Comparison of ENCODE assay signal across 19 cellular contexts in the genomic region with DNA sequence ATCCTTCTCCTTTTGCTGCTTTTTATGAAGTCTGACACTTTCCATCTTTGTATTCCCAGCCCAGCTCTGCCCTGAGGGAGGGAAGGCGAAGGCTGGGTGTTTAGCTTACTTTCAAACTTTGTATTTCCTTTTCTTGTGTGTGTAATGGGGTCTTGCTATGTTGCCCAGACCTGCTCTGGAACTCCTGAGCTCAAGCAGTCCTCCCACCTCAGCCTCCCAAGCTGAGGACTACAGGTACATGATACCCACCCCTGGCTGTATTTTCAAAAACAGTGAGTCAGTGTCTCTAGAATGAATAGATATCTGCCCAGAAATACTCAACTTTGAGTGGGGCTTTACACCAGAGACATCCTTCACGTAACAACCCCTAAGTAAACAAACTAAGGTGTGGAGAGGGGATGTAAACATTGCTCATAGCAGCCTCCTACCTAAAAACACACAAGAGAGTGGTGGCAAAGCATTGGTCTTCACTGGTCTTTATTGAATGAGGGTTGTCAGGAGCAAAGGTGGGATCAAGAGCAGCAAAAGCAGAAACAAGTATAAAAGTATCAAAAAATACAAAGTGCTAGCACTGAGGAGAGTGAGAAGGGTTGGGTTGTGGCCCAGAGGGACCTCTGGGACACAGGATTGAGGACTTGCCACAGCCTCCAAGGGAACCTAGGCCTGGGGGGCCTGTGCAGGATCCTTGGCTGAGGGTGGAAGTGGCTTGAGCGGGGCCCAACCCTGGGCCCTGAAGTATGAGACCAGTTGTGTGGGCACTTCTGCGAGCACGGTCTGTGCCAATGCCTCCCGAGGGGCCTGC. TPM values are rescaled to one million over a fixed set of nuclear protein-coding genes. Genes with fewer than 3 reads are reported as not detected.
DNase-seq lines count a peak whose midpoint lies in the region; ATAC-seq lines count a peak whose summit lies in the region.
"Had no signal": no experiment of that assay in that cellular context is flagged by ENCODE, and none has a peak within 500 bp of the region (broad histone marks: within the 10 kb centered on the region; RNA-seq: fewer than 3 reads in every experiment).

No MANE protein-coding gene starts in this region.

- H3K9ac ChIP-seq in neuronal stem cell (ENCODE audit: low read depth, low read length, poor library complexity), result no peak overlapping the region
- H3K9ac ChIP-seq in mesenchymal stem cell (ENCODE audit: low read length), result no peak overlapping the region

- H3K4me1 Mint-ChIP-seq in activated naive CD8-positive, alpha-beta T cell treated with anti-CD3 and anti-CD28 coated beads, Interleukin-2, amount 10 ng/mL, durations not matched to agents 7 days and 5 days, result peaks cover 2% of the 10 kb centered on the region
- H3K4me1 Mint-ChIP-seq in T-helper 2 cell treated with Interferon-gamma antibody and Interleukin-4, amounts not matched to agents 5 μg/mL and 100 μg/mL, for 36 hours (ENCODE audit: low read depth), result no peaks in the 10 kb centered on the region
- H3K4me1 Mint-ChIP-seq: neural crest cell had no signal

- POLR2A ChIA-PET in activated naive CD8-positive, alpha-beta T cell treated with anti-CD3 and anti-CD28 coated beads, Interleukin-2, amount 10 ng/mL, durations not matched to agents 7 days and 5 days (lab: Charles Lee), result no interaction called here

- H3K23ac ChIP-seq in neuronal stem cell (ENCODE audit: low read depth, low read length, poor library complexity), result no peak overlapping the region
- no peak overlapping the region for H3K23ac ChIP-seq in mesenchymal stem cell (ENCODE audit: low read length in 2 of 2)

- H2BK5ac ChIP-seq in neuronal stem cell (ENCODE audit: low read length) (peak overlapping the region; percentile 71), mesenchymal stem cell (ENCODE audit: low read depth, low read length, poor library complexity, severe bottlenecking) (no peak overlapping the region)

- H3K27me3 Mint-ChIP-seq in activated naive CD8-positive, alpha-beta T cell treated with anti-CD3 and anti-CD28 coated beads, Interleukin-2, amount 10 ng/mL, durations not matched to agents 7 days and 5 days, result no peaks in the 10 kb centered on the region
- no peaks in the 10 kb centered on the region for H3K27me3 Mint-ChIP-seq in T-helper 2 cell treated with Interferon-gamma antibody and Interleukin-4, amounts not matched to agents 5 μg/mL and 100 μg/mL, for 36 hours (ENCODE audit: low read depth)

- H3K9me3 Mint-ChIP-seq in activated naive CD8-positive, alpha-beta T cell treated with anti-CD3 and anti-CD28 coated beads, Interleukin-2, amount 10 ng/mL, durations not matched to agents 7 days and 5 days, result no peaks in the 10 kb centered on the region
- H3K9me3 Mint-ChIP-seq in T-helper 2 cell treated with Interferon-gamma antibody and Interleukin-4, amounts not matched to agents 5 μg/mL and 100 μg/mL, for 36 hours, result no peaks in the 10 kb centered on the region
- H3K9me3 Mint-ChIP-seq: activated T-cell treated with anti-CD3 and anti-CD28 coated beads, Interleukin-2, amount 50 U/mL, for 4 hours; neural crest cell had no signal

- H3K4me1 ChIP-seq in neuronal stem cell (ENCODE audit: control insufficient read depth in 2 of 2, insufficient read depth in 1 of 2, low read depth in 1 of 2, low read length in 2 of 2), result no peaks in the 10 kb centered on the region
- H3K4me1 ChIP-seq in mesenchymal stem cell (ENCODE audit: control insufficient read depth, insufficient read depth, low read depth, low read length), result no peaks in the 10 kb centered on the region
- H3K4me1 ChIP-seq: thyroid gland had no signal

- peak; percentile 51 for DNase-seq in activated CD8-positive, alpha-beta memory T cell treated with anti-CD3 and anti-CD28 coated beads for 24 hours
- DNase-seq in activated CD8-positive, alpha-beta memory T cell treated with anti-CD3 and anti-CD28 coated beads, Interleukin-2, amount 50 U/mL, for 4 hours, result no peak
- DNase-seq in DMS53 (lab: John Stamatoyannopoulos, UW), result peak; percentile 90
- peak; percentile 8 for DNase-seq in activated naive CD8-positive, alpha-beta T cell treated with anti-CD3 and anti-CD28 coated beads, Interleukin-2, amount 10 ng/mL, durations not matched to agents 7 days and 5 days
- no peak for DNase-seq in neuronal stem cell (ENCODE audit: low spot score)
- DNase-seq in T-helper 2 cell treated with Interferon-gamma antibody and Interleukin-4, amounts not matched to agents 5 μg/mL and 100 μg/mL, for 36 hours (ENCODE audit: low spot score), result no peak
- DNase-seq in left colon, result no peak
- DNase-seq in mesenchymal stem cell, result no peak
- DNase-seq: activated CD4-positive, alpha-beta T cell treated with anti-CD3 and anti-CD28 coated beads for 1 hour; activated T-cell treated with anti-CD3 and anti-CD28 coated beads, Interleukin-2, amount 50 U/mL, for 4 hours; aorta; DMS79; KG1; mesendoderm; NCI-H2081; NCI-H524 treated with DMSO at 0.1 percent for 48 hours; thyroid gland had no signal

- no peak overlapping the region for H3K18ac ChIP-seq in neuronal stem cell (ENCODE audit: low read length)
- no peak overlapping the region for H3K18ac ChIP-seq in mesenchymal stem cell (ENCODE audit: low read depth in 1 of 2, low read length in 2 of 2)

- H3K14ac ChIP-seq in neuronal stem cell (ENCODE audit: low read length) (no peak overlapping the region), mesenchymal stem cell (ENCODE audit: low read length in 2 of 2) (no peak overlapping the region)

- H2BK15ac ChIP-seq in neuronal stem cell (ENCODE audit: low read length) (no peak overlapping the region), mesenchymal stem cell (ENCODE audit: low read depth, poor library complexity, severe bottlenecking) (no peak overlapping the region)

- H4K91ac ChIP-seq in neuronal stem cell (ENCODE audit: low read depth, low read length, poor library complexity) (no peak overlapping the region), mesenchymal stem cell (ENCODE audit: low read length) (no peak overlapping the region)

- H2AK5ac ChIP-seq in neuronal stem cell (ENCODE audit: low read depth, low read length) (no peak overlapping the region), mesenchymal stem cell (ENCODE audit: low read length, severe bottlenecking) (no peak overlapping the region)

- H3K4me2 ChIP-seq in neuronal stem cell (ENCODE audit: insufficient read depth, low read length, poor library complexity, severe bottlenecking) (no peak overlapping the region), mesenchymal stem cell (ENCODE audit: low read length, poor library complexity, severe bottlenecking) (no peak overlapping the region)

- H3K36me3 ChIP-seq in neuronal stem cell (replicated peaks in 1 of 2; ENCODE audit: control insufficient read depth in 2 of 2, insufficient read depth in 2 of 2, low read length in 2 of 2) (peaks cover 39 to 81% of the 10 kb centered on the region in 2 donors), mesenchymal stem cell (ENCODE audit: control insufficient read depth in 1 of 2, insufficient read depth in 2 of 2, low read depth in 1 of 2, low read length in 2 of 2) (peaks cover 36 to 70% of the 10 kb centered on the region in 2 experiments)

- H3K4ac ChIP-seq in neuronal stem cell (ENCODE audit: low read length), result no peak overlapping the region
- no peak overlapping the region for H3K4ac ChIP-seq in mesenchymal stem cell (ENCODE audit: low read depth in 1 of 2, low read length in 2 of 2)

- no peak overlapping the region for H3K4me3 Mint-ChIP-seq in activated naive CD8-positive, alpha-beta T cell treated with anti-CD3 and anti-CD28 coated beads, Interleukin-2, amount 10 ng/mL, durations not matched to agents 7 days and 5 days
- no peak overlapping the region for H3K4me3 Mint-ChIP-seq in T-helper 2 cell treated with Interferon-gamma antibody and Interleukin-4, amounts not matched to agents 5 μg/mL and 100 μg/mL, for 36 hours
- H3K4me3 Mint-ChIP-seq: activated T-cell treated with anti-CD3 and anti-CD28 coated beads, Interleukin-2, amount 50 U/mL, for 4 hours; neural crest cell had no signal

- H3K27ac Mint-ChIP-seq in activated naive CD8-positive, alpha-beta T cell treated with anti-CD3 and anti-CD28 coated beads, Interleukin-2, amount 10 ng/mL, durations not matched to agents 7 days and 5 days, result no peak overlapping the region
- no peak overlapping the region for H3K27ac Mint-ChIP-seq in T-helper 2 cell treated with Interferon-gamma antibody and Interleukin-4, amounts not matched to agents 5 μg/mL and 100 μg/mL, for 36 hours

- H3K79me1 ChIP-seq in neuronal stem cell (ENCODE audit: low read depth, low read length), result peaks cover 3% of the 10 kb centered on the region
- H3K79me1 ChIP-seq in mesenchymal stem cell (replicated peaks; ENCODE audit: low read length, poor library complexity, severe bottlenecking), result peaks cover 14% of the 10 kb centered on the region

- no peak overlapping the region for H2AFZ ChIP-seq in neuronal stem cell (ENCODE audit: low read length)
- no peak overlapping the region for H2AFZ ChIP-seq in mesenchymal stem cell (ENCODE audit: low read depth, low read length)

- no peak overlapping the region for H2BK12ac ChIP-seq in neuronal stem cell (ENCODE audit: low read length)
- no peak overlapping the region for H2BK12ac ChIP-seq in mesenchymal stem cell (ENCODE audit: low read length in 2 of 2)

- H3K27ac ChIP-seq in neuronal stem cell (replicated peaks; ENCODE audit: low read length) (no peak overlapping the region), mesenchymal stem cell (ENCODE audit: low read length, poor library complexity, severe bottlenecking) (no peak overlapping the region)
- H3K27ac ChIP-seq: C4-2B, thyroid gland had no signal

- no peak for ATAC-seq in activated naive CD8-positive, alpha-beta T cell treated with anti-CD3 and anti-CD28 coated beads, Interleukin-2, amount 10 ng/mL, durations not matched to agents 7 days and 5 days (ENCODE audit: low read depth)
- ATAC-seq in left colon, result no peak
- ATAC-seq: activated T-cell treated with anti-CD3 and anti-CD28 coated beads, Interleukin-2, amount 50 U/mL, for 4 hours had no signal

- intact Hi-C loops in left colon (cut with DNase I, micrococcal nuclease), result no loop called here

- H3K4me3 ChIP-seq in neuronal stem cell (ENCODE audit: low read length in 2 of 2) (no peak overlapping the region), mesenchymal stem cell (ENCODE audit: insufficient read depth in 1 of 2, low read depth in 1 of 2, low read length in 2 of 2) (no peak overlapping the region)
- H3K4me3 ChIP-seq: thyroid gland had no signal

- no peak overlapping the region for H2BK120ac ChIP-seq in neuronal stem cell (ENCODE audit: low read depth, low read length)
- no peak overlapping the region for H2BK120ac ChIP-seq in mesenchymal stem cell (ENCODE audit: low read depth, low read length)

- H3K27me3 ChIP-seq in neuronal stem cell (ENCODE audit: control insufficient read depth in 3 of 3, insufficient read depth in 3 of 3, low read depth in 1 of 3, low read length in 3 of 3) (no peaks in the 10 kb centered on the region), mesenchymal stem cell (ENCODE audit: control insufficient read depth in 1 of 2, insufficient read depth in 1 of 2, low read length in 2 of 2) (no peaks in the 10 kb centered on the region)
- H3K27me3 ChIP-seq: thyroid gland had no signal

- H3K36me3 Mint-ChIP-seq in activated naive CD8-positive, alpha-beta T cell treated with anti-CD3 and anti-CD28 coated beads, Interleukin-2, amount 10 ng/mL, durations not matched to agents 7 days and 5 days, result peaks cover 24% of the 10 kb centered on the region
- H3K36me3 Mint-ChIP-seq in T-helper 2 cell treated with Interferon-gamma antibody and Interleukin-4, amounts not matched to agents 5 μg/mL and 100 μg/mL, for 36 hours (ENCODE audit: low read depth), result peaks cover 36% of the 10 kb centered on the region

- no CpG with 5 or more reads among the region's 6 CpGs for WGBS in neuronal stem cell (ENCODE audit: extremely low coverage in 2 of 2, insufficient read length in 2 of 2, insufficient replicate concordance in 1 of 2), 2 donors
- WGBS in mesenchymal stem cell, result 100% methylated on average over 5 of the region's 6 CpGs

- peaks cover 0 to 2% of the 10 kb centered on the region in 2 donors for H3K9me3 ChIP-seq in neuronal stem cell (replicated peaks in 1 of 2; ENCODE audit: control insufficient read depth in 2 of 2, insufficient read depth in 1 of 2, low read depth in 1 of 2, low read length in 2 of 2)
- no peaks in the 10 kb centered on the region for H3K9me3 ChIP-seq in mesenchymal stem cell (ENCODE audit: control insufficient read depth, low read length)
- H3K9me3 ChIP-seq: thyroid gland had no signal

- H4K8ac ChIP-seq in neuronal stem cell (ENCODE audit: low read depth, low read length) (no peak overlapping the region), mesenchymal stem cell (ENCODE audit: low read length) (no peak overlapping the region)

RNA-seq across cellular contexts. Expression of gene SPAG4, which starts 10.2 kb away (rescaled TPM):
- 1 to 10 TPM; 3.8 to 5.7 TPM for total RNA-seq in activated naive CD8-positive, alpha-beta T cell treated with anti-CD3 and anti-CD28 coated beads, Interleukin-2, amount 10 ng/mL, durations not matched to agents 7 days and 5 days
- polyA plus RNA-seq in neuronal stem cell (2013, experiment 1 of 2), result 3.1 TPM
- 3.2 TPM for polyA plus RNA-seq in neuronal stem cell (2013, experiment 2 of 2)
- 1 to 10 TPM; 3.2 to 5.8 TPM for total RNA-seq in left colon
- polyA plus RNA-seq in mesenchymal stem cell (2013, experiment 1 of 2), result 4.6 TPM
- polyA plus RNA-seq in mesenchymal stem cell (2013, experiment 2 of 2), result 4.9 TPM

RNA-seq across cellular contexts. Expression of gene CPNE1, which starts 38.9 kb away (rescaled TPM):
- total RNA-seq in activated naive CD8-positive, alpha-beta T cell treated with anti-CD3 and anti-CD28 coated beads, Interleukin-2, amount 10 ng/mL, durations not matched to agents 7 days and 5 days, result 100 to 1,000 TPM; 296 to 327 TPM
- polyA plus RNA-seq in neuronal stem cell (2013, experiment 1 of 2), result 191 TPM
- polyA plus RNA-seq in neuronal stem cell (2013, experiment 2 of 2), result 176 TPM
- total RNA-seq in left colon, result 100 to 1,000 TPM; 108 to 126 TPM
- polyA plus RNA-seq in mesenchymal stem cell (2013, experiment 1 of 2), result 94.1 TPM
- 94.1 TPM for polyA plus RNA-seq in mesenchymal stem cell (2013, experiment 2 of 2)

RNA-seq across cellular contexts. Expression of gene RBM12, which starts 38.9 kb away (rescaled TPM):
- total RNA-seq in activated naive CD8-positive, alpha-beta T cell treated with anti-CD3 and anti-CD28 coated beads, Interleukin-2, amount 10 ng/mL, durations not matched to agents 7 days and 5 days, result 100 to 1,000 TPM; 116 to 120 TPM
- polyA plus RNA-seq in neuronal stem cell (2013, experiment 1 of 2), result 127 TPM
- polyA plus RNA-seq in neuronal stem cell (2013, experiment 2 of 2), result 126 TPM
- total RNA-seq in left colon, result 10 to 100 TPM; 63.5 to 73.0 TPM
- polyA plus RNA-seq in mesenchymal stem cell (2013, experiment 1 of 2), result 68.0 TPM
- 69.0 TPM for polyA plus RNA-seq in mesenchymal stem cell (2013, experiment 2 of 2)

Comparison
In these comparisons a context has a peak if more than half of its experiments do, and no peak if none do; other contexts are left out.
1. DNase-seq: peak in activated CD8-positive, alpha-beta memory T cell treated with anti-CD3 and anti-CD28 coated beads for 24 hours (single experiment), DMS53 (single experiment) and activated naive CD8-positive, alpha-beta T cell treated with anti-CD3 and anti-CD28 coated beads, Interleukin-2, amount 10 ng/mL, durations not matched to agents 7 days and 5 days (single experiment); none in activated CD8-positive, alpha-beta memory T cell treated with anti-CD3 and anti-CD28 coated beads, Interleukin-2, amount 50 U/mL, for 4 hours (single experiment), neuronal stem cell (single experiment), T-helper 2 cell treated with Interferon-gamma antibody and Interleukin-4, amounts not matched to agents 5 μg/mL and 100 μg/mL, for 36 hours (single experiment), left colon (0 of 2) and mesenchymal stem cell (single experiment).